Comparison of ENCODE assay signal across 13 cellular contexts in genomic region chr18:3688682-3689081, GRCh38.
A peak's percentile ranks its signal among the peaks of the same experiment; 100 is the strongest.
DNase-seq lines count a peak whose midpoint lies in the region; ATAC-seq, FAIRE-seq and TF ChIP-seq lines count a peak whose summit lies in the region.
"Had no signal": no experiment of that assay in that cellular context is flagged by ENCODE, and none has a peak within 500 bp of the region (broad histone marks: within the 10 kb centered on the region; RNA-seq: fewer than 3 reads in every experiment).

No MANE protein-coding gene starts in this region.

- peaks cover 9% of the 10 kb centered on the region; the same call in 1 of the 3 replicates for H3K9me3 ChIP-seq in A549
- H3K9me3 ChIP-seq in hepatocyte (ENCODE audit: low read depth) = no peaks in the 10 kb centered on the region
- no peaks in the 10 kb centered on the region for H3K9me3 ChIP-seq in Karpas-422 (ENCODE audit: low read length)
- peaks cover 0 to 4% (median 0%) of the 10 kb centered on the region in 4 donors for H3K9me3 ChIP-seq in stomach
- H3K9me3 ChIP-seq in heart left ventricle = peaks cover 0 to 11% (median 0%) of the 10 kb centered on the region in 12 donors
- H3K9me3 ChIP-seq: ovary had no signal

- peak overlapping the region; percentile 51 to 80 for H3K27ac ChIP-seq in A549
- peak overlapping the region; percentile 52 for H3K27ac ChIP-seq in hepatocyte
- H3K27ac ChIP-seq in Karpas-422 (ENCODE audit: low read length) = no peak overlapping the region
- no peak overlapping the region for H3K27ac ChIP-seq in stomach
- no peak overlapping the region for H3K27ac ChIP-seq in heart left ventricle
- H3K27ac ChIP-seq: BLaER1 treated with 17β-estradiol and CSF1 and Interleukin-3, amounts not matched to agents 10 nM and 100 nM; ovary had no signal

- H4K20me1 ChIP-seq in hepatocyte (ENCODE audit: insufficient read depth, poor library complexity, severe bottlenecking) (no peaks in the 10 kb centered on the region), Karpas-422 (ENCODE audit: insufficient read depth, low read depth, low read length) (no peaks in the 10 kb centered on the region)
- H4K20me1 ChIP-seq: BLaER1 treated with 17β-estradiol and CSF1 and Interleukin-3, amounts not matched to agents 10 nM and 100 nM had no signal

- H3K4me1 ChIP-seq in A549 (peaks cover 49% of the 10 kb centered on the region), hepatocyte (ENCODE audit: insufficient read depth) (peaks cover 10% of the 10 kb centered on the region), Karpas-422 (ENCODE audit: low read length) (no peaks in the 10 kb centered on the region), stomach (peaks cover 0 to 6% (median 0%) of the 10 kb centered on the region in 4 donors), heart left ventricle (peaks cover 0 to 11% (median 0%) of the 10 kb centered on the region in 12 donors)

- H2AFZ ChIP-seq in hepatocyte (no peak overlapping the region), Karpas-422 (ENCODE audit: low read length) (no peak overlapping the region)

- POLR2A ChIA-PET in A549 (lab: Yijun Ruan, JAX) = no interaction called here

- intact Hi-C loops in stomach (cut with DNase I; ENCODE audit: low total_unique reads) = no loop called here
- intact Hi-C loops in heart left ventricle (cut with DNase I) = no loop called here

- H3K79me2 ChIP-seq in hepatocyte (no peaks in the 10 kb centered on the region), Karpas-422 (ENCODE audit: low read length) (no peaks in the 10 kb centered on the region)

- 8% methylated on average over 5 of the region's 5 CpGs for WGBS in A549 (ENCODE audit: missing lambda C conversion rate)
- 13% methylated on average over 5 of the region's 5 CpGs for WGBS in hepatocyte (ENCODE audit: low lambda C conversion rate, missing lambda C conversion rate)
- WGBS in stomach, 5 donors = 19 to 44% (median 25%) methylated on average over 5 of the region's 5 CpGs
- WGBS in heart left ventricle, 4 donors = 42 to 52% (median 43%) methylated on average over 5 of the region's 5 CpGs

- CTCF ChIA-PET in A549 (lab: Yijun Ruan, JAX) = interaction anchor here (1.1 to 1.2 kb wide), 2 partner anchors 181 to 250 kb away, joined by 3 read pairs; no protein-coding TSS in a partner anchor

- TF ChIP-seq POLR2A in A549 (IDR thresholded peaks at IDR 0.05; ENCODE audit: low read length) (no peak), H54 (IDR thresholded peaks at IDR 0.05; ENCODE audit: low read depth, low read length) (no peak), stomach (IDR thresholded peaks at IDR 0.05) (no peak), heart left ventricle (IDR thresholded peaks at IDR 0.05) (no peak)

- ATAC-seq in A549 = peak; percentile 50 to 74; a peak in 4 of 6 replicates
- no peak for ATAC-seq in heart left ventricle

- H3K9me2 ChIP-seq in hepatocyte (replicated peaks; ENCODE audit: insufficient read depth) (no peaks in the 10 kb centered on the region), Karpas-422 (replicated peaks; ENCODE audit: insufficient read depth, low read length) (no peaks in the 10 kb centered on the region)

- peak in 1 of 2 experiments; percentile 83 for DNase-seq in A549 (ENCODE audit: low read depth in 1 of 2, low spot score in 1 of 2)
- peak; percentile 45 for DNase-seq in H54 (ENCODE audit: insufficient read length, low spot score)
- peak; percentile 52 for DNase-seq in SW480 (ENCODE audit: low spot score)
- peak; percentile 69 for DNase-seq in hepatocyte (ENCODE audit: low spot score)
- no peak for DNase-seq in Karpas-422
- no peak for DNase-seq in SKM-1 (lab: John Stamatoyannopoulos, UW; ENCODE audit: unreplicated experiment)
- DNase-seq in stomach = no peak
- DNase-seq in heart left ventricle = no peak
- DNase-seq: activated CD4-positive, alpha-beta T cell treated with anti-CD3 and anti-CD28 coated beads, Interleukin-2, amount 50 U/mL, for 1 hour; amygdala; NCI-H774; ovary had no signal

- no peaks in the 10 kb centered on the region for H3K27me3 ChIP-seq in hepatocyte
- H3K27me3 ChIP-seq in Karpas-422 (ENCODE audit: low read length) = no peaks in the 10 kb centered on the region
- H3K27me3 ChIP-seq in stomach = no peaks in the 10 kb centered on the region
- H3K27me3 ChIP-seq in heart left ventricle = no peaks in the 10 kb centered on the region
- H3K27me3 ChIP-seq: BLaER1 treated with 17β-estradiol and CSF1 and Interleukin-3, amounts not matched to agents 10 nM and 100 nM; ovary had no signal

- TF ChIP-seq EP300 in A549 (IDR thresholded peaks at IDR 0.05) (no peak), stomach (IDR thresholded peaks at IDR 0.05) (no peak)

- FAIRE-seq in A549 (lab: Jason Lieb, UNC) (no peak), H54 (lab: Jason Lieb, UNC) (peak; percentile 82)

- TF ChIP-seq RAD21 in A549 (conservative IDR thresholded peaks at IDR 0.05 in 1 of 2, IDR thresholded peaks at IDR 0.05 in 1 of 2) = no peak

- H3K4me2 ChIP-seq in A549 = peak overlapping the region; percentile 38
- no peak overlapping the region for H3K4me2 ChIP-seq in hepatocyte
- no peak overlapping the region for H3K4me2 ChIP-seq in Karpas-422 (ENCODE audit: low read depth, low read length, poor library complexity, severe bottlenecking)
- H3K4me2 ChIP-seq: BLaER1 treated with 17β-estradiol and CSF1 and Interleukin-3, amounts not matched to agents 10 nM and 100 nM had no signal

- no peak overlapping the region for H3K4me3 ChIP-seq in A549
- H3K4me3 ChIP-seq in hepatocyte = no peak overlapping the region
- no peak overlapping the region for H3K4me3 ChIP-seq in Karpas-422 (ENCODE audit: low read length)
- no peak overlapping the region for H3K4me3 ChIP-seq in stomach
- H3K4me3 ChIP-seq in heart left ventricle = no peak overlapping the region
- H3K4me3 ChIP-seq: BLaER1 treated with 17β-estradiol and CSF1 and Interleukin-3, amounts not matched to agents 10 nM and 100 nM; ovary had no signal

- TF ChIP-seq CTCF in A549 (IDR thresholded peaks at IDR 0.05) (no peak), hepatocyte (IDR thresholded peaks at IDR 0.05; ENCODE audit: poor library complexity) (no peak), stomach (IDR thresholded peaks at IDR 0.05) (no peak), heart left ventricle (IDR thresholded peaks at IDR 0.05) (no peak)

- H3K36me3 ChIP-seq in hepatocyte (replicated peaks; ENCODE audit: insufficient read depth, low read depth) (no peaks in the 10 kb centered on the region), Karpas-422 (ENCODE audit: insufficient read depth, low read length) (no peaks in the 10 kb centered on the region), stomach (no peaks in the 10 kb centered on the region), heart left ventricle (no peaks in the 10 kb centered on the region)
- H3K36me3 ChIP-seq: BLaER1 treated with 17β-estradiol and CSF1 and Interleukin-3, amounts not matched to agents 10 nM and 100 nM; ovary had no signal

- no peak overlapping the region for H3K9ac ChIP-seq in Karpas-422 (ENCODE audit: low read length)
- H3K9ac ChIP-seq: BLaER1 treated with 17β-estradiol and CSF1 and Interleukin-3, amounts not matched to agents 10 nM and 100 nM had no signal

TF ChIP-seq in A549, 52 proteins besides CTCF, POLR2A, EP300 and RAD21:
- no peak for TF ChIP-seq FOSL2 (IDR thresholded peaks at IDR 0.05)
- TF ChIP-seq FOSL2 (CRISPR knock-in tag; IDR thresholded peaks at IDR 0.05) = peak; percentile 34; the same call in 1 of the 2 replicates
- TF ChIP-seq, protein P1, sequence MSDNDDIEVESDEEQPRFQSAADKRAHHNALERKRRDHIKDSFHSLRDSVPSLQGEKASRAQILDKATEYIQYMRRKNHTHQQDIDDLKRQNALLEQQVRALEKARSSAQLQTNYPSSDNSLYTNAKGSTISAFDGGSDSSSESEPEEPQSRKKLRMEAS (IDR thresholded peaks at IDR 0.05) = peak; percentile 66
- TF ChIP-seq MAFK (IDR thresholded peaks at IDR 0.05; ENCODE audit: partially characterized antibody) = no peak
TF ChIP-seq in A549: peak in this region for 2.

Comparison
In these comparisons a context has a peak if more than half of its experiments do, and no peak if none do; other contexts are left out.
1. ATAC-seq: peak in A549 (2 of 2); none in heart left ventricle (0 of 4).
2. DNase-seq: peak in H54 (single experiment), SW480 (single experiment) and hepatocyte (single experiment); none in Karpas-422 (single experiment), SKM-1 (single experiment), stomach (single experiment) and heart left ventricle (0 of 5).
3. H3K27ac ChIP-seq: peak in A549 (2 of 2) and hepatocyte (single experiment); none in Karpas-422 (single experiment), stomach (0 of 5) and heart left ventricle (0 of 12).